In genomic region chr5:175814676-175815075, GRCh38 we compare ENCODE assay signal across 1 cellular context.
TF ChIP-seq lines count a peak whose summit lies in the region.

No MANE protein-coding gene starts in this region.

TF ChIP-seq in K562, 482 proteins besides CTCF, POLR2A, EP300 and RAD21 (continued from another document):
- no peak for TF ChIP-seq ZHX1 (conservative IDR thresholded peaks at IDR 0.05; ENCODE audit: low read length)
- TF ChIP-seq JUND (IDR thresholded peaks at IDR 0.05; ENCODE audit: borderline replicate concordance, low read depth, low read length), result peak; percentile 51; the same call in 1 of the 2 replicates
- TF ChIP-seq JUND (tag; IDR thresholded peaks at IDR 0.05; ENCODE audit: borderline replicate concordance, low read depth, low read length), result no peak
- TF ChIP-seq CEBPG (CRISPR knock-in tag; IDR thresholded peaks at IDR 0.05), result peak; percentile 51
- TF ChIP-seq CEBPG (tag; conservative IDR thresholded peaks at IDR 0.05 in 1 of 2, IDR thresholded peaks at IDR 0.05 in 1 of 2), result peak in 1 of 2 experiments; percentile 73; a peak in 2 of 4 replicates
- TF ChIP-seq ZNF668 (CRISPR knock-in tag; IDR thresholded peaks at IDR 0.05), result no peak
- peak; percentile 73 for TF ChIP-seq FOSL1 (tag; conservative IDR thresholded peaks at IDR 0.05)
